Comparison of ENCODE assay signal across 20 cellular contexts in genomic region chr17:29905086-29905878, GRCh38. TPM values are rescaled to one million over a fixed set of nuclear protein-coding genes. Genes with fewer than 3 reads are reported as not detected.
"Had no signal": no experiment of that assay in that cellular context is flagged by ENCODE, and none has a peak within 500 bp of the region (broad histone marks: within the 10 kb centered on the region; RNA-seq: fewer than 3 reads in every experiment).

No MANE protein-coding gene starts in this region.

- H3K27ac Mint-ChIP-seq: dendritic cell treated with granulocyte-macrophage colony-stimulating factor and Interleukin-4, amounts not matched to agents 40 ng/mL and 50 ng/mL, for 4 days; type B pancreatic cell had no signal

- H3K27ac ChIP-seq: hepatocyte, neutrophil, skin epidermis, stomach, thoracic aorta, uterus had no signal

- H3K4me3 Mint-ChIP-seq: dendritic cell treated with granulocyte-macrophage colony-stimulating factor and Interleukin-4, amounts not matched to agents 40 ng/mL and 50 ng/mL, for 4 days had no signal

- DNase-seq: foreskin melanocyte; head of caudate nucleus; kidney; mesendoderm; naive thymus-derived CD8-positive, alpha-beta T cell; posterior cingulate gyrus; stimulated activated CD4-positive, alpha-beta T cell treated with anti-CD3 and anti-CD28 coated beads, Interleukin-2, amount 100 ng/mL, for 24 hours; stimulated activated CD4-positive, alpha-beta T cell treated with anti-CD3 and anti-CD28 coated beads, Interleukin-4, amount 100 ng/mL, for 4 hours; stimulated activated naive CD4-positive, alpha-beta T cell; stomach; substantia nigra; uterus had no signal

- H3K4me2 ChIP-seq: hepatocyte had no signal

- H3K27me3 ChIP-seq: hepatocyte, neutrophil, stomach, uterus had no signal

- H3K4me3 ChIP-seq: hepatocyte, skin epidermis, stomach, thoracic aorta, uterus had no signal

- H3K4me1 ChIP-seq: uterus had no signal

- H2AFZ ChIP-seq: hepatocyte had no signal

- H3K9me3 ChIP-seq: neutrophil, thoracic aorta, uterus had no signal

- ATAC-seq: naive thymus-derived CD8-positive, alpha-beta T cell; sciatic nerve had no signal

- H3K27me3 Mint-ChIP-seq: dendritic cell treated with granulocyte-macrophage colony-stimulating factor and Interleukin-4, amounts not matched to agents 40 ng/mL and 50 ng/mL, for 4 days; naive thymus-derived CD8-positive, alpha-beta T cell; type B pancreatic cell had no signal

- H3K36me3 ChIP-seq: neutrophil, stomach, thoracic aorta, uterus had no signal

RNA-seq across cellular contexts. Expression of gene EFCAB5, which starts 36.2 kb away (rescaled TPM):
- polyA plus RNA-seq: liver had no signal
